ENCODE assay signal across 20 cellular contexts in genomic region chr4:53456178-53456577, GRCh38.
DNase-seq lines count a peak whose midpoint lies in the region; ATAC-seq, FAIRE-seq and TF ChIP-seq lines count a peak whose summit lies in the region.
"Had no signal": no experiment of that assay in that cellular context is flagged by ENCODE, and none has a peak within 500 bp of the region (broad histone marks: within the 10 kb centered on the region; RNA-seq: fewer than 3 reads in every experiment).

No MANE protein-coding gene starts in this region.

- no peak for ATAC-seq in stimulated activated naive CD8-positive, alpha-beta T cell treated with anti-CD3 and anti-CD28 coated beads, Interleukin-15, Interleukin-2, amounts not matched to agents 100 U/mL and 50 U/mL, for 24 hours
- ATAC-seq: CD8-positive, alpha-beta T cell had no signal

- H3K9me3 Mint-ChIP-seq in nephron: no peaks in the 10 kb centered on the region
- H3K9me3 Mint-ChIP-seq: CD4-positive, CD25-positive, alpha-beta regulatory T cell; CD8-positive, alpha-beta T cell had no signal

- H3K4me3 Mint-ChIP-seq in nephron: no peak overlapping the region
- H3K4me3 Mint-ChIP-seq: B cell; CD4-positive, CD25-positive, alpha-beta regulatory T cell; CD8-positive, alpha-beta T cell had no signal

- peaks cover 6% of the 10 kb centered on the region for H3K4me1 Mint-ChIP-seq in nephron
- H3K4me1 Mint-ChIP-seq: B cell had no signal

- peak overlapping the region; percentile 27 to 87 (median 37) for H3K27ac Mint-ChIP-seq in nephron
- H3K27ac Mint-ChIP-seq: B cell; CD4-positive, CD25-positive, alpha-beta regulatory T cell; CD8-positive, alpha-beta T cell had no signal

- H3K9ac ChIP-seq in kidney (ENCODE audit: low read length in 2 of 2): no peak overlapping the region
- H3K9ac ChIP-seq: BLaER1 had no signal

- H3K36me3 Mint-ChIP-seq in nephron (ENCODE audit: low read depth): peaks cover 86% of the 10 kb centered on the region

- no peaks in the 10 kb centered on the region for H3K9me3 ChIP-seq in kidney (ENCODE audit: control insufficient read depth in 1 of 2, low read length in 2 of 2)
- H3K9me3 ChIP-seq: BLaER1, Caco-2 had no signal

- no peaks in the 10 kb centered on the region for H3K27me3 Mint-ChIP-seq in nephron (ENCODE audit: low read depth)
- H3K27me3 Mint-ChIP-seq: B cell; CD4-positive, CD25-positive, alpha-beta regulatory T cell had no signal

- no peaks in the 10 kb centered on the region for H3K27me3 ChIP-seq in H7 (ENCODE audit: control insufficient read depth, insufficient read depth, low read length)
- H3K27me3 ChIP-seq: BLaER1 had no signal

- FAIRE-seq in GM19239 (lab: Jason Lieb, UNC) (peak; percentile 54), RCC 7860 (lab: Jason Lieb, UNC) (peak; percentile 15), kidney (lab: Jason Lieb, UNC) (peak; percentile 19)
- FAIRE-seq: A204.1, G401.6, H54 had no signal

- H3K36me3 ChIP-seq in kidney (ENCODE audit: control insufficient read depth in 1 of 2, insufficient read depth in 2 of 2, low read length in 2 of 2) (peaks cover 14 to 27% of the 10 kb centered on the region in 2 donors), H7 (replicated peaks; ENCODE audit: control insufficient read depth, insufficient read depth, low read length) (peaks cover 7% of the 10 kb centered on the region)

- no peak for DNase-seq in GM19239 (ENCODE audit: insufficient read length, low spot score)
- no peak for DNase-seq in RCC 7860 (ENCODE audit: low spot score)
- DNase-seq in kidney: no peak
- DNase-seq in SK-N-DZ (ENCODE audit: low spot score): no peak
- DNase-seq in stimulated activated naive CD8-positive, alpha-beta T cell treated with anti-CD3 and anti-CD28 coated beads, Interleukin-15, Interleukin-2, amounts not matched to agents 100 U/mL and 50 U/mL, for 24 hours: no peak
- no peak for DNase-seq in H7
- DNase-seq in SIG-M5 treated with dmso at 0.1 percent for 504 hours (lab: John Stamatoyannopoulos, UW; ENCODE audit: unreplicated experiment): no peak
- DNase-seq: CD4-positive, CD25-positive, alpha-beta regulatory T cell; CD8-positive, alpha-beta T cell; DND-41; GOT3; HCEC 1CT had no signal

- peak overlapping the region in 1 of 2 donors; percentile 33 for H3K27ac ChIP-seq in kidney (ENCODE audit: low read depth in 2 of 2, low read length in 2 of 2)
- H3K27ac ChIP-seq: BLaER1, C4-2B had no signal

- no peaks in the 10 kb centered on the region for H3K4me1 ChIP-seq in kidney (ENCODE audit: control insufficient read depth in 1 of 2, insufficient read depth in 1 of 2, low read depth in 1 of 2, low read length in 2 of 2)
- H3K4me1 ChIP-seq: BLaER1 had no signal

- no peak overlapping the region for H3K4me3 ChIP-seq in kidney (ENCODE audit: low read length in 2 of 2)
- H3K4me3 ChIP-seq in H7 (ENCODE audit: insufficient read depth, low read depth, low read length): no peak overlapping the region
- H3K4me3 ChIP-seq: BLaER1 had no signal

- TF ChIP-seq CTCF in kidney (IDR thresholded peaks at IDR 0.05; ENCODE audit: borderline replicate concordance, extremely low read depth, insufficient read depth) (no peak), nephron (IDR thresholded peaks at IDR 0.05; ENCODE audit: unreplicated experiment in 3 of 3) (no peak)

- intact Hi-C loops in kidney (cut with DNase I): no loop called here
